Comparison of ENCODE assay signal across 18 cellular contexts in genomic region chr10:67836491-67836890, GRCh38. TPM values are rescaled to one million over a fixed set of nuclear protein-coding genes. Genes with fewer than 3 reads are reported as not detected.
DNase-seq lines count a peak whose midpoint lies in the region; ATAC-seq and TF ChIP-seq lines count a peak whose summit lies in the region.
"Had no signal": no experiment of that assay in that cellular context is flagged by ENCODE, and none has a peak within 500 bp of the region (broad histone marks: within the 10 kb centered on the region; RNA-seq: fewer than 3 reads in every experiment).

No MANE protein-coding gene starts in this region.

- H3K4me3 ChIP-seq in foreskin fibroblast (ENCODE audit: low read depth in 1 of 2, low read length in 2 of 2) = no peak overlapping the region
- H3K4me3 ChIP-seq: upper lobe of left lung had no signal

- peaks cover 5 to 8% of the 10 kb centered on the region in 2 donors for H3K9me3 Mint-ChIP-seq in stimulated activated naive CD8-positive, alpha-beta T cell treated with anti-CD3 and anti-CD28 coated beads, Interleukin-15, amount 100 ng/mL, for 72 hours
- H3K9me3 Mint-ChIP-seq in brain = peaks cover 2 to 7% (median 5%) of the 10 kb centered on the region in 5 experiments
- H3K9me3 Mint-ChIP-seq: natural killer cell treated with Interleukin-12 subunit alpha and Interleukin-12 subunit beta and Interleukin-15 and Interleukin-18, amount 100 ng/mL, for 72 hours had no signal

- H3K4me3 Mint-ChIP-seq in stimulated activated naive CD8-positive, alpha-beta T cell treated with anti-CD3 and anti-CD28 coated beads, Interleukin-15, amount 100 ng/mL, for 72 hours = peak overlapping the region; percentile 85 to 94
- peak overlapping the region; percentile 80 to 88 (median 83) for H3K4me3 Mint-ChIP-seq in brain
- H3K4me3 Mint-ChIP-seq: natural killer cell treated with Interleukin-12 subunit alpha and Interleukin-12 subunit beta and Interleukin-15 and Interleukin-18, amount 100 ng/mL, for 72 hours had no signal

- ATAC-seq in stimulated activated naive CD8-positive, alpha-beta T cell treated with anti-CD3 and anti-CD28 coated beads, Interleukin-15, amount 100 ng/mL, for 72 hours = no peak
- ATAC-seq in stimulated activated naive CD8-positive, alpha-beta T cell treated with anti-CD3 and anti-CD28 coated beads, Interleukin-15, Interleukin-2, amounts not matched to agents 100 U/mL and 50 U/mL, for 24 hours = no peak
- no peak for ATAC-seq in HG03135 (IDR thresholded peaks at IDR 0.05; ENCODE audit: unreplicated experiment)
- ATAC-seq: esophagus mucosa; left colon; natural killer cell treated with Interleukin-12 subunit alpha and Interleukin-12 subunit beta and Interleukin-15 and Interleukin-18, amount 100 ng/mL, for 72 hours had no signal

- H3K36me3 Mint-ChIP-seq in brain = no peaks in the 10 kb centered on the region
- H3K36me3 Mint-ChIP-seq: natural killer cell treated with Interleukin-12 subunit alpha and Interleukin-12 subunit beta and Interleukin-15 and Interleukin-18, amount 100 ng/mL, for 72 hours had no signal

- DNase-seq in stimulated activated naive CD8-positive, alpha-beta T cell treated with anti-CD3 and anti-CD28 coated beads, Interleukin-15, amount 100 ng/mL, for 72 hours = no peak
- DNase-seq in stimulated activated naive CD8-positive, alpha-beta T cell treated with anti-CD3 and anti-CD28 coated beads, Interleukin-15, Interleukin-2, amounts not matched to agents 100 U/mL and 50 U/mL, for 24 hours = no peak
- DNase-seq in NCI-H1694 treated with DMSO at 0.1 percent for 48 hours (lab: John Stamatoyannopoulos, UW) = peak; percentile 20
- no peak for DNase-seq in NCI-H187 treated with DMSO at 0.1 percent for 48 hours (lab: John Stamatoyannopoulos, UW)
- DNase-seq in foreskin fibroblast = no peak
- DNase-seq: activated CD4-positive, CD25-positive, alpha-beta regulatory T cell; caudate nucleus; effector CD4-positive, alpha-beta T cell; left colon; NCI-H1436; posterior cingulate gyrus; SHP77 treated with DMSO at 0.1 percent for 48 hours; stimulated activated CD4-positive, alpha-beta T cell treated with anti-CD3 and anti-CD28 coated beads, Interleukin-2, amount 100 ng/mL, for 48 hours; upper lobe of left lung had no signal

- no peaks in the 10 kb centered on the region for H3K27me3 Mint-ChIP-seq in stimulated activated naive CD8-positive, alpha-beta T cell treated with anti-CD3 and anti-CD28 coated beads, Interleukin-15, amount 100 ng/mL, for 72 hours
- no peaks in the 10 kb centered on the region for H3K27me3 Mint-ChIP-seq in brain
- H3K27me3 Mint-ChIP-seq: natural killer cell treated with Interleukin-12 subunit alpha and Interleukin-12 subunit beta and Interleukin-15 and Interleukin-18, amount 100 ng/mL, for 72 hours had no signal

- TF ChIP-seq CTCF in brain (conservative IDR thresholded peaks at IDR 0.05) (no peak), foreskin fibroblast (IDR thresholded peaks at IDR 0.05; ENCODE audit: low read depth, low read length) (no peak)

- H3K27ac Mint-ChIP-seq in stimulated activated naive CD8-positive, alpha-beta T cell treated with anti-CD3 and anti-CD28 coated beads, Interleukin-15, amount 100 ng/mL, for 72 hours = no peak overlapping the region
- H3K27ac Mint-ChIP-seq in brain = no peak overlapping the region
- H3K27ac Mint-ChIP-seq: natural killer cell treated with Interleukin-12 subunit alpha and Interleukin-12 subunit beta and Interleukin-15 and Interleukin-18, amount 100 ng/mL, for 72 hours had no signal

- peaks cover 6% of the 10 kb centered on the region for H3K4me1 Mint-ChIP-seq in stimulated activated naive CD8-positive, alpha-beta T cell treated with anti-CD3 and anti-CD28 coated beads, Interleukin-15, amount 100 ng/mL, for 72 hours
- H3K4me1 Mint-ChIP-seq in brain = peaks cover 42% of the 10 kb centered on the region

RNA-seq across cellular contexts. Expression of gene DNAJC12, which starts 1.5 kb away (rescaled TPM):
- polyA plus RNA-seq in brain (ENCODE audit: insufficient read depth, low read depth, low replicate concordance) = 25.1 TPM

RNA-seq across cellular contexts. Expression of gene SIRT1, which starts 48.0 kb away (rescaled TPM):
- polyA plus RNA-seq in brain (ENCODE audit: insufficient read depth, low read depth, low replicate concordance) = 14.9 TPM
